ENCODE assay signal across 1 cellular context in the genomic region with DNA sequence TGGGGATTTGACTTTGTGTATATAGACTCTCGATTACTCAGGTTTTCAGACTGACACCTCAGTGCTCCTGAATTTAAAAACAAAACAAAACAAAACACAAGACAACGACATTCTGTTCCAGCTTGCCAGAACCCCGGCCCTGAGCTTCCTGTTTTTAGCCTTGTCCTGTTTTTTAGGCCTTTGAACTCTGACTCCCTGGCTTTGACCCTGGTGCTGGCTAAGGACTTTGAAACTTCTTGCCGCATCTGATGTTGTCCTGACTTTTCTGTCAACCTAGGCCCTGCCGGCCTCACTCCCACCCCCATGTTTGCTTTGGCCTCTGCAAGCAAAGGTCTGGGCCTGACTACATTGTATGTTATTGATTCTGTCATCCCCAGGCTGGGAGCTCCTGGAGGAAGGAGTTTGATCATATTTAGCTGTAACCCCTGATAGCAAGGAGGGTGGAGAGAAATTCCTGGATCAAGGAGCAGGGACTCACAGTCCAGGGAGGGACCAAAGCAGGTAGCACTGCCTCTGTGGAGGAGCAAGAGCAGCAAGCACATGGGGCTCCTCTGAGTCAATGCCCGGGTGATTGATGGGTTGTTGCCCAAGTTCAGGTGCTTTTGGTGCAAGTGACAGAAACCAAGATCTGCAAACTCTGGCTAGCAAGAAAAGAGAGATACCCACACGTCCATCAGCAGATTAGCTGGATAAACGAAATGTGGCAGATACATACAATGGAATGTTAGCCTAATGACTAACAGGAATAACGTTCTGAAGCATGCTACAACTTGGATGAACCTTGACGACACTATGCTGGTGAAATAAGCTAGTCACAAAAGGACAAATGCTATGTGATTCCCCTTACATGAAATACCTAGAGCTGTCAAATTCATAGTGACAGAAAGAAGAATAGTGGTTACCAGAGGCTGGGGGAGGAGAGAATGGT.
A peak's percentile ranks its signal among the peaks of the same experiment; 100 is the strongest.
TF ChIP-seq lines count a peak whose summit lies in the region.

No MANE protein-coding gene starts in this region.

TF ChIP-seq in HepG2, 621 proteins besides CTCF, POLR2A, EP300 and RAD21 (continued from another document and continues in another):
- peak; percentile 58; the same call in 1 of the 2 replicates for TF ChIP-seq ZNF460 (CRISPR knock-in tag; IDR thresholded peaks at IDR 0.05; ENCODE audit: borderline replicate concordance)
- TF ChIP-seq, protein P1, sequence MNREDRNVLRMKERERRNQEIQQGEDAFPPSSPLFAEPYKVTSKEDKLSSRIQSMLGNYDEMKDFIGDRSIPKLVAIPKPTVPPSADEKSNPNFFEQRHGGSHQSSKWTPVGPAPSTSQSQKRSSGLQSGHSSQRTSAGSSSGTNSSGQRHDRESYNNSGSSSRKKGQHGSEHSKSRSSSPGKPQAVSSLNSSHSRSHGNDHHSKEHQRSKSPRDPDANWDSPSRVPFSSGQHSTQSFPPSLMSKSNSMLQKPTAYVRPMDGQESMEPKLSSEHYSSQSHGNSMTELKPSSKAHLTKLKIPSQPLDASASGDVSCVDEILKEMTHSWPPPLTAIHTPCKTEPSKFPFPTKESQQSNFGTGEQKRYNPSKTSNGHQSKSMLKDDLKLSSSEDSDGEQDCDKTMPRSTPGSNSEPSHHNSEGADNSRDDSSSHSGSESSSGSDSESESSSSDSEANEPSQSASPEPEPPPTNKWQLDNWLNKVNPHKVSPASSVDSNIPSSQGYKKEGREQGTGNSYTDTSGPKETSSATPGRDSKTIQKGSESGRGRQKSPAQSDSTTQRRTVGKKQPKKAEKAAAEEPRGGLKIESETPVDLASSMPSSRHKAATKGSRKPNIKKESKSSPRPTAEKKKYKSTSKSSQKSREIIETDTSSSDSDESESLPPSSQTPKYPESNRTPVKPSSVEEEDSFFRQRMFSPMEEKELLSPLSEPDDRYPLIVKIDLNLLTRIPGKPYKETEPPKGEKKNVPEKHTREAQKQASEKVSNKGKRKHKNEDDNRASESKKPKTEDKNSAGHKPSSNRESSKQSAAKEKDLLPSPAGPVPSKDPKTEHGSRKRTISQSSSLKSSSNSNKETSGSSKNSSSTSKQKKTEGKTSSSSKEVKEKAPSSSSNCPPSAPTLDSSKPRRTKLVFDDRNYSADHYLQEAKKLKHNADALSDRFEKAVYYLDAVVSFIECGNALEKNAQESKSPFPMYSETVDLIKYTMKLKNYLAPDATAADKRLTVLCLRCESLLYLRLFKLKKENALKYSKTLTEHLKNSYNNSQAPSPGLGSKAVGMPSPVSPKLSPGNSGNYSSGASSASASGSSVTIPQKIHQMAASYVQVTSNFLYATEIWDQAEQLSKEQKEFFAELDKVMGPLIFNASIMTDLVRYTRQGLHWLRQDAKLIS (CRISPR knock-in tag; IDR thresholded peaks at IDR 0.05), result peak; percentile 22; the same call in 1 of the 2 replicates
- TF ChIP-seq CAMTA2 (CRISPR knock-in tag; IDR thresholded peaks at IDR 0.05; ENCODE audit: borderline replicate concordance), result no peak
- TF ChIP-seq, protein P2, sequence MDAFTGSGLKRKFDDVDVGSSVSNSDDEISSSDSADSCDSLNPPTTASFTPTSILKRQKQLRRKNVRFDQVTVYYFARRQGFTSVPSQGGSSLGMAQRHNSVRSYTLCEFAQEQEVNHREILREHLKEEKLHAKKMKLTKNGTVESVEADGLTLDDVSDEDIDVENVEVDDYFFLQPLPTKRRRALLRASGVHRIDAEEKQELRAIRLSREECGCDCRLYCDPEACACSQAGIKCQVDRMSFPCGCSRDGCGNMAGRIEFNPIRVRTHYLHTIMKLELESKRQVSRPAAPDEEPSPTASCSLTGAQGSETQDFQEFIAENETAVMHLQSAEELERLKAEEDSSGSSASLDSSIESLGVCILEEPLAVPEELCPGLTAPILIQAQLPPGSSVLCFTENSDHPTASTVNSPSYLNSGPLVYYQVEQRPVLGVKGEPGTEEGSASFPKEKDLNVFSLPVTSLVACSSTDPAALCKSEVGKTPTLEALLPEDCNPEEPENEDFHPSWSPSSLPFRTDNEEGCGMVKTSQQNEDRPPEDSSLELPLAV (CRISPR knock-in tag; conservative IDR thresholded peaks at IDR 0.05; ENCODE audit: low read depth), result no peak
- TF ChIP-seq HNRNPK (IDR thresholded peaks at IDR 0.05; ENCODE audit: low read depth, low read length, poor library complexity, severe bottlenecking), result no peak
- TF ChIP-seq ZMYM4 (CRISPR knock-in tag; IDR thresholded peaks at IDR 0.05), result peak; percentile 85
- peak; percentile 43 for TF ChIP-seq ZNF121 (CRISPR knock-in tag; IDR thresholded peaks at IDR 0.05)
- no peak for TF ChIP-seq ZNF337 (CRISPR knock-in tag; IDR thresholded peaks at IDR 0.05; ENCODE audit: borderline replicate concordance, low read depth)
- TF ChIP-seq, protein P3, sequence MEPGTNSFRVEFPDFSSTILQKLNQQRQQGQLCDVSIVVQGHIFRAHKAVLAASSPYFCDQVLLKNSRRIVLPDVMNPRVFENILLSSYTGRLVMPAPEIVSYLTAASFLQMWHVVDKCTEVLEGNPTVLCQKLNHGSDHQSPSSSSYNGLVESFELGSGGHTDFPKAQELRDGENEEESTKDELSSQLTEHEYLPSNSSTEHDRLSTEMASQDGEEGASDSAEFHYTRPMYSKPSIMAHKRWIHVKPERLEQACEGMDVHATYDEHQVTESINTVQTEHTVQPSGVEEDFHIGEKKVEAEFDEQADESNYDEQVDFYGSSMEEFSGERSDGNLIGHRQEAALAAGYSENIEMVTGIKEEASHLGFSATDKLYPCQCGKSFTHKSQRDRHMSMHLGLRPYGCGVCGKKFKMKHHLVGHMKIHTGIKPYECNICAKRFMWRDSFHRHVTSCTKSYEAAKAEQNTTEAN (CRISPR knock-in tag; conservative IDR thresholded peaks at IDR 0.05), result no peak
- TF ChIP-seq SP140L (CRISPR knock-in tag; IDR thresholded peaks at IDR 0.05; ENCODE audit: borderline replicate concordance), result peak; percentile 82; the same call in 1 of the 2 replicates
- TF ChIP-seq RFX1 (IDR thresholded peaks at IDR 0.05), result no peak
- TF ChIP-seq MXD3 (CRISPR knock-in tag; IDR thresholded peaks at IDR 0.05), result 0 out of 2 replicates have a peak, but pooled peaks have one; percentile 65
- TF ChIP-seq NFKBIZ (CRISPR knock-in tag; IDR thresholded peaks at IDR 0.05), result peak; percentile 81
- TF ChIP-seq ZNF17 (CRISPR knock-in tag; IDR thresholded peaks at IDR 0.05), result no peak
- TF ChIP-seq SNAPC4 (CRISPR knock-in tag; IDR thresholded peaks at IDR 0.05), result no peak
- no peak for TF ChIP-seq SCMH1 (CRISPR knock-in tag; IDR thresholded peaks at IDR 0.05; ENCODE audit: borderline replicate concordance)
- peak; percentile 88 for TF ChIP-seq KDM1A (CRISPR knock-in tag; IDR thresholded peaks at IDR 0.05)
- peak; percentile 100 for TF ChIP-seq NCOR1 (IDR thresholded peaks at IDR 0.05; ENCODE audit: borderline replicate concordance, low read length)
- TF ChIP-seq ZNF512 (CRISPR knock-in tag; IDR thresholded peaks at IDR 0.05), result no peak
- no peak for TF ChIP-seq SP1 (IDR thresholded peaks at IDR 0.05)
- TF ChIP-seq SP1 (CRISPR knock-in tag; IDR thresholded peaks at IDR 0.05), result peak; percentile 43; the same call in 1 of the 2 replicates
- no peak for TF ChIP-seq ZBTB1 (CRISPR knock-in tag; IDR thresholded peaks at IDR 0.05; ENCODE audit: borderline replicate concordance)
- TF ChIP-seq ZSCAN21 (CRISPR knock-in tag; IDR thresholded peaks at IDR 0.05; ENCODE audit: borderline replicate concordance), result no peak; the same call in 1 of the 2 replicates
- no peak for TF ChIP-seq SMAD9 (CRISPR knock-in tag; IDR thresholded peaks at IDR 0.05)
- peak; percentile 80 for TF ChIP-seq ATF1 (CRISPR knock-in tag; IDR thresholded peaks at IDR 0.05)
- TF ChIP-seq ZSCAN12 (CRISPR knock-in tag; IDR thresholded peaks at IDR 0.05), result no peak
- peak; percentile 29; the same call in 1 of the 2 replicates for TF ChIP-seq ZNF879 (CRISPR knock-in tag; IDR thresholded peaks at IDR 0.05)
- peak; percentile 92; the same call in 1 of the 2 replicates for TF ChIP-seq ZNF503 (CRISPR knock-in tag; IDR thresholded peaks at IDR 0.05)
- TF ChIP-seq KLF13 (CRISPR knock-in tag; IDR thresholded peaks at IDR 0.05), result no peak
- peak; percentile 87 for TF ChIP-seq ZNF205 (CRISPR knock-in tag; IDR thresholded peaks at IDR 0.05)
- peak; percentile 96 for TF ChIP-seq FOXP4 (CRISPR knock-in tag; IDR thresholded peaks at IDR 0.05)
- no peak for TF ChIP-seq ZNF597 (CRISPR knock-in tag; IDR thresholded peaks at IDR 0.05)
